Comparison of ENCODE assay signal across 24 cellular contexts in genomic region chr2:235148201-235149170, GRCh38.
"Had no signal": no experiment of that assay in that cellular context is flagged by ENCODE, and none has a peak within 500 bp of the region (broad histone marks: within the 10 kb centered on the region; RNA-seq: fewer than 3 reads in every experiment).

No MANE protein-coding gene starts in this region.

- H3K36me3 ChIP-seq: neural progenitor cell, right atrium auricular region, thyroid gland had no signal

- H3K4me3 Mint-ChIP-seq: activated B cell treated with CpG ODN at 0.5 μM for 24 hours; activated CD4-positive, alpha-beta T cell treated with anti-CD3 and anti-CD28 coated beads for 36 hours; activated naive CD4-positive, alpha-beta T cell treated with anti-CD3 and anti-CD28 coated beads for 36 hours; activated naive CD8-positive, alpha-beta T cell treated with anti-CD3 and anti-CD28 coated beads, Interleukin-2, amount 10 ng/mL, durations not matched to agents 7 days and 5 days; activated T-cell treated with anti-CD3 and anti-CD28 coated beads, Interleukin-2, amount 50 U/mL, for 72 hours; effector memory CD8-positive, alpha-beta T cell; memory B cell; naive B cell; neural progenitor cell; T-helper 1 cell treated with Interleukin-12 subunit alpha and Interleukin-12 subunit beta and Interleukin-4 antibody, amounts not matched to agents 30 μg/mL and 1 μg/mL, for 36 hours had no signal

- H3K4me1 Mint-ChIP-seq: activated B cell treated with CpG ODN at 0.5 μM for 24 hours; activated CD4-positive, alpha-beta T cell treated with anti-CD3 and anti-CD28 coated beads for 36 hours; activated naive CD8-positive, alpha-beta T cell treated with anti-CD3 and anti-CD28 coated beads, Interleukin-2, amount 10 ng/mL, durations not matched to agents 7 days and 5 days; memory B cell; naive B cell had no signal

- DNase-seq: activated B cell treated with CpG ODN at 0.5 μM for 24 hours; activated CD4-positive, alpha-beta T cell treated with anti-CD3 and anti-CD28 coated beads for 36 hours; activated CD4-positive, alpha-beta T cell treated with anti-CD3 and anti-CD28 coated beads, Interleukin-2, amount 50 U/mL, for 4 hours; activated effector memory CD4-positive, alpha-beta T cell treated with Interleukin-2 at 50 U/mL for 16 hours; activated naive CD4-positive, alpha-beta T cell treated with anti-CD3 and anti-CD28 coated beads for 36 hours; activated naive CD8-positive, alpha-beta T cell treated with anti-CD3 and anti-CD28 coated beads, Interleukin-2, amount 10 ng/mL, durations not matched to agents 7 days and 5 days; activated T-cell treated with anti-CD3 and anti-CD28 coated beads, Interleukin-2, amount 50 U/mL, for 72 hours; amniotic stem cell; cerebellar nuclear complex; dermis blood vessel endothelial cell; effector memory CD8-positive, alpha-beta T cell; glutamatergic neuron; kidney glomerular epithelial cell; naive B cell; psoas muscle; stimulated activated CD4-positive, alpha-beta T cell treated with anti-CD3 and anti-CD28 coated beads, Interleukin-4, amount 100 ng/mL, for 24 hours; stimulated activated naive CD4-positive, alpha-beta T cell treated with Interleukin-2 at 50 U/mL for 16 hours; T1000; thyroid gland had no signal

- H3K27ac Mint-ChIP-seq: activated B cell treated with CpG ODN at 0.5 μM for 24 hours; activated CD4-positive, alpha-beta T cell treated with anti-CD3 and anti-CD28 coated beads for 36 hours; activated naive CD4-positive, alpha-beta T cell treated with anti-CD3 and anti-CD28 coated beads for 36 hours; activated naive CD8-positive, alpha-beta T cell treated with anti-CD3 and anti-CD28 coated beads, Interleukin-2, amount 10 ng/mL, durations not matched to agents 7 days and 5 days; activated T-cell treated with anti-CD3 and anti-CD28 coated beads, Interleukin-2, amount 50 U/mL, for 72 hours; effector memory CD8-positive, alpha-beta T cell; memory B cell; neural progenitor cell; T-helper 1 cell treated with Interleukin-12 subunit alpha and Interleukin-12 subunit beta and Interleukin-4 antibody, amounts not matched to agents 30 μg/mL and 1 μg/mL, for 36 hours had no signal

- H3K27ac ChIP-seq: neural progenitor cell, psoas muscle, right atrium auricular region, thyroid gland had no signal

- H3K9me3 Mint-ChIP-seq: activated naive CD4-positive, alpha-beta T cell treated with anti-CD3 and anti-CD28 coated beads for 36 hours; activated naive CD8-positive, alpha-beta T cell treated with anti-CD3 and anti-CD28 coated beads, Interleukin-2, amount 10 ng/mL, durations not matched to agents 7 days and 5 days; activated T-cell treated with anti-CD3 and anti-CD28 coated beads, Interleukin-2, amount 50 U/mL, for 72 hours; effector memory CD8-positive, alpha-beta T cell; neural progenitor cell; T-helper 1 cell treated with Interleukin-12 subunit alpha and Interleukin-12 subunit beta and Interleukin-4 antibody, amounts not matched to agents 30 μg/mL and 1 μg/mL, for 36 hours had no signal

- H3K9me3 ChIP-seq: psoas muscle, right atrium auricular region, thyroid gland had no signal

- ATAC-seq: activated CD4-positive, alpha-beta T cell treated with anti-CD3 and anti-CD28 coated beads for 36 hours; activated T-cell treated with anti-CD3 and anti-CD28 coated beads, Interleukin-2, amount 50 U/mL, for 72 hours; effector memory CD8-positive, alpha-beta T cell; esophagus mucosa; psoas muscle had no signal

- H3K36me3 Mint-ChIP-seq: activated naive CD8-positive, alpha-beta T cell treated with anti-CD3 and anti-CD28 coated beads, Interleukin-2, amount 10 ng/mL, durations not matched to agents 7 days and 5 days; memory B cell; naive B cell; neural progenitor cell had no signal

- H3K27me3 ChIP-seq: neural progenitor cell, right atrium auricular region, thyroid gland had no signal

- H3K9ac ChIP-seq: neural progenitor cell had no signal

- H3K4me1 ChIP-seq: psoas muscle, right atrium auricular region, thyroid gland had no signal

- H3K4me3 ChIP-seq: neural progenitor cell, psoas muscle, right atrium auricular region, thyroid gland had no signal
